Comparison of ENCODE assay signal across 2 cellular contexts in the genomic region with DNA sequence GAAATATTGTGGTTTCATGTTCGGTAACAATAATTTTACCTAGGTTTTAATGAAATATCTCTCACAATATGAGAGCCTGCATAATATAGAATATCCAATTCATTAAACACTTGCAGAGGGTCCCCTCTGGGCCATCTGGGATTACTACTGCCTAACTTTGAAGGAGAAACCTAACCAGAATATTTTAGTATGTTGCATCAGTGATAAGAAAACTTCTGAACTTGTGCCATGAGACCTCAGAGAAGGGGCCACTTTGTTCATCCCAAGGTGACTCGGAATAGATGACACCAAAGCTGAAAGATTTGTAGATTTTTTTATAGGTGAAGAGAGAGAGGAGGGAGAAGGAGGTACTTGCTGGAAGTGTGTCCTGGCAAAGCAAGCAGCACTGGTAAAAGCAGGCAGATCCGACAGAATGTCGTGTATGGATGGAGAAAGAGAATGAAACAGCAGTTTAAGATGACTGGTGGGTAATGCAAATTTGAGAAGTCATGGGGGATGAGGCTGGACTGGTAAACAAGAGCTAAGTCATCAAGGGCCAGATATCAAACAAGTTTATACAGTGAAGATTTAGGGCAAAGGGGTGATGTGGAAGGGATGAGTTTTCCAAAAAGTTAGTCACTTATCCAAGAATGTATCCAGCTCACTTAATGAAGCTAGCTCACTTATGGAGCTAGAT.
A peak's percentile ranks its signal among the peaks of the same experiment; 100 is the strongest.
TF ChIP-seq lines count a peak whose summit lies in the region.

No MANE protein-coding gene starts in this region.

TF ChIP-seq in K562, 482 proteins besides CTCF, POLR2A, EP300 and RAD21 (continues in another document):
- TF ChIP-seq L3MBTL2 (IDR thresholded peaks at IDR 0.05), result peak; percentile 24; the same call in 1 of the 2 replicates
- TF ChIP-seq ZNF347 (CRISPR knock-in tag; IDR thresholded peaks at IDR 0.05; ENCODE audit: low read depth), result no peak
- peak; percentile 30; the same call in 1 of the 2 replicates for TF ChIP-seq SMARCE1 (IDR thresholded peaks at IDR 0.05)
- no peak for TF ChIP-seq ARHGAP35 (IDR thresholded peaks at IDR 0.05; ENCODE audit: partially characterized antibody)
- 0 out of 4 replicates have a peak, but pooled peaks of 1 of the 2 experiments have one; percentile 16 for TF ChIP-seq HDAC1 (IDR thresholded peaks at IDR 0.05)
- no peak for TF ChIP-seq DDX20 (tag; IDR thresholded peaks at IDR 0.05; ENCODE audit: low read depth)
- TF ChIP-seq, protein P1, sequence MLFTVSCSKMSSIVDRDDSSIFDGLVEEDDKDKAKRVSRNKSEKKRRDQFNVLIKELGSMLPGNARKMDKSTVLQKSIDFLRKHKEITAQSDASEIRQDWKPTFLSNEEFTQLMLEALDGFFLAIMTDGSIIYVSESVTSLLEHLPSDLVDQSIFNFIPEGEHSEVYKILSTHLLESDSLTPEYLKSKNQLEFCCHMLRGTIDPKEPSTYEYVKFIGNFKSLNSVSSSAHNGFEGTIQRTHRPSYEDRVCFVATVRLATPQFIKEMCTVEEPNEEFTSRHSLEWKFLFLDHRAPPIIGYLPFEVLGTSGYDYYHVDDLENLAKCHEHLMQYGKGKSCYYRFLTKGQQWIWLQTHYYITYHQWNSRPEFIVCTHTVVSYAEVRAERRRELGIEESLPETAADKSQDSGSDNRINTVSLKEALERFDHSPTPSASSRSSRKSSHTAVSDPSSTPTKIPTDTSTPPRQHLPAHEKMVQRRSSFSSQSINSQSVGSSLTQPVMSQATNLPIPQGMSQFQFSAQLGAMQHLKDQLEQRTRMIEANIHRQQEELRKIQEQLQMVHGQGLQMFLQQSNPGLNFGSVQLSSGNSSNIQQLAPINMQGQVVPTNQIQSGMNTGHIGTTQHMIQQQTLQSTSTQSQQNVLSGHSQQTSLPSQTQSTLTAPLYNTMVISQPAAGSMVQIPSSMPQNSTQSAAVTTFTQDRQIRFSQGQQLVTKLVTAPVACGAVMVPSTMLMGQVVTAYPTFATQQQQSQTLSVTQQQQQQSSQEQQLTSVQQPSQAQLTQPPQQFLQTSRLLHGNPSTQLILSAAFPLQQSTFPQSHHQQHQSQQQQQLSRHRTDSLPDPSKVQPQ (CRISPR knock-in tag; IDR thresholded peaks at IDR 0.05; ENCODE audit: borderline replicate concordance), result no peak
- 0 out of 2 replicates have a peak, but pooled peaks have one; percentile 22 for TF ChIP-seq EHMT2 (IDR thresholded peaks at IDR 0.05)
- no peak for TF ChIP-seq TAF9B (IDR thresholded peaks at IDR 0.05; ENCODE audit: partially characterized antibody)
- TF ChIP-seq FOXK2 (conservative IDR thresholded peaks at IDR 0.05 in 1 of 2, IDR thresholded peaks at IDR 0.05 in 1 of 2; ENCODE audit: low read depth in 2 of 2), result peak; percentile 29 to 48; a peak in 1 of 4 replicates
- TF ChIP-seq MEF2D (tag; conservative IDR thresholded peaks at IDR 0.05; ENCODE audit: low read depth), result 0 out of 2 replicates have a peak, but pooled peaks have one; percentile 36
- peak in 1 of 2 experiments; percentile 18; a peak in 2 of 4 replicates for TF ChIP-seq TRIM24 (IDR thresholded peaks at IDR 0.05)
- no peak for TF ChIP-seq ZBED1 (IDR thresholded peaks at IDR 0.05)
- TF ChIP-seq, protein P2, sequence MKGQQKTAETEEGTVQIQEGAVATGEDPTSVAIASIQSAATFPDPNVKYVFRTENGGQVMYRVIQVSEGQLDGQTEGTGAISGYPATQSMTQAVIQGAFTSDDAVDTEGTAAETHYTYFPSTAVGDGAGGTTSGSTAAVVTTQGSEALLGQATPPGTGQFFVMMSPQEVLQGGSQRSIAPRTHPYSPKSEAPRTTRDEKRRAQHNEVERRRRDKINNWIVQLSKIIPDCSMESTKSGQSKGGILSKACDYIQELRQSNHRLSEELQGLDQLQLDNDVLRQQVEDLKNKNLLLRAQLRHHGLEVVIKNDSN (CRISPR knock-in tag; IDR thresholded peaks at IDR 0.05), result no peak
- no peak for TF ChIP-seq RB1 (IDR thresholded peaks at IDR 0.05; ENCODE audit: low read depth)
- no peak for TF ChIP-seq WHSC1 (IDR thresholded peaks at IDR 0.05; ENCODE audit: low read length)
- no peak for TF ChIP-seq ZNF253 (CRISPR knock-in tag; conservative IDR thresholded peaks at IDR 0.05)
- TF ChIP-seq DPF2 (IDR thresholded peaks at IDR 0.05), result peak; percentile 43; the same call in 1 of the 2 replicates
- TF ChIP-seq MAFK (IDR thresholded peaks at IDR 0.05; ENCODE audit: low read length), result 0 out of 2 replicates have a peak, but pooled peaks have one; percentile 10
- no peak for TF ChIP-seq ZNF24 (IDR thresholded peaks at IDR 0.05)
- TF ChIP-seq ZNF316 (IDR thresholded peaks at IDR 0.05), result peak; percentile 56; the same call in 1 of the 2 replicates
- no peak for TF ChIP-seq ESRRB (CRISPR knock-in tag; IDR thresholded peaks at IDR 0.05; ENCODE audit: borderline replicate concordance)
- TF ChIP-seq MAFG (tag; conservative IDR thresholded peaks at IDR 0.05), result peak; percentile 68; the same call in 1 of the 2 replicates
- no peak for TF ChIP-seq FOXA3 (CRISPR knock-in tag; conservative IDR thresholded peaks at IDR 0.05 in 1 of 2, IDR thresholded peaks at IDR 0.05 in 1 of 2)
- TF ChIP-seq ZNF668 (CRISPR knock-in tag; IDR thresholded peaks at IDR 0.05), result no peak
- no peak for TF ChIP-seq ZNF79 (CRISPR knock-in tag; IDR thresholded peaks at IDR 0.05; ENCODE audit: low read depth)
- TF ChIP-seq MECOM (CRISPR knock-in tag; IDR thresholded peaks at IDR 0.05), result no peak
- TF ChIP-seq, protein P3, sequence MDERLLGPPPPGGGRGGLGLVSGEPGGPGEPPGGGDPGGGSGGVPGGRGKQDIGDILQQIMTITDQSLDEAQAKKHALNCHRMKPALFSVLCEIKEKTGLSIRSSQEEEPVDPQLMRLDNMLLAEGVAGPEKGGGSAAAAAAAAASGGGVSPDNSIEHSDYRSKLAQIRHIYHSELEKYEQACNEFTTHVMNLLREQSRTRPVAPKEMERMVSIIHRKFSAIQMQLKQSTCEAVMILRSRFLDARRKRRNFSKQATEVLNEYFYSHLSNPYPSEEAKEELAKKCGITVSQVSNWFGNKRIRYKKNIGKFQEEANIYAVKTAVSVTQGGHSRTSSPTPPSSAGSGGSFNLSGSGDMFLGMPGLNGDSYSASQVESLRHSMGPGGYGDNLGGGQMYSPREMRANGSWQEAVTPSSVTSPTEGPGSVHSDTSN (CRISPR knock-in tag; IDR thresholded peaks at IDR 0.05; ENCODE audit: low read depth), result no peak
- TF ChIP-seq, protein P3 (tag; conservative IDR thresholded peaks at IDR 0.05; ENCODE audit: low read depth), result peak; percentile 28; the same call in 1 of the 2 replicates

TF ChIP-seq in HepG2, 621 proteins besides CTCF, POLR2A, EP300 and RAD21:
- no peak for TF ChIP-seq NFE2L2 (IDR thresholded peaks at IDR 0.05; ENCODE audit: low read length)
- TF ChIP-seq ZNF7 (CRISPR knock-in tag; IDR thresholded peaks at IDR 0.05), result 0 out of 2 replicates have a peak, but pooled peaks have one; percentile 8
- TF ChIP-seq, protein P4, sequence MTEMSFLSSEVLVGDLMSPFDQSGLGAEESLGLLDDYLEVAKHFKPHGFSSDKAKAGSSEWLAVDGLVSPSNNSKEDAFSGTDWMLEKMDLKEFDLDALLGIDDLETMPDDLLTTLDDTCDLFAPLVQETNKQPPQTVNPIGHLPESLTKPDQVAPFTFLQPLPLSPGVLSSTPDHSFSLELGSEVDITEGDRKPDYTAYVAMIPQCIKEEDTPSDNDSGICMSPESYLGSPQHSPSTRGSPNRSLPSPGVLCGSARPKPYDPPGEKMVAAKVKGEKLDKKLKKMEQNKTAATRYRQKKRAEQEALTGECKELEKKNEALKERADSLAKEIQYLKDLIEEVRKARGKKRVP (CRISPR knock-in tag; IDR thresholded peaks at IDR 0.05), result 0 out of 4 replicates have a peak, but pooled peaks of 1 of the 2 experiments have one; percentile 22
- TF ChIP-seq MIER3 (CRISPR knock-in tag; IDR thresholded peaks at IDR 0.05; ENCODE audit: borderline replicate concordance), result no peak
- TF ChIP-seq, protein P5, sequence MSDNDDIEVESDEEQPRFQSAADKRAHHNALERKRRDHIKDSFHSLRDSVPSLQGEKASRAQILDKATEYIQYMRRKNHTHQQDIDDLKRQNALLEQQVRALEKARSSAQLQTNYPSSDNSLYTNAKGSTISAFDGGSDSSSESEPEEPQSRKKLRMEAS (IDR thresholded peaks at IDR 0.05), result no peak
- TF ChIP-seq RBAK (CRISPR knock-in tag; IDR thresholded peaks at IDR 0.05), result no peak
- TF ChIP-seq, protein P6, sequence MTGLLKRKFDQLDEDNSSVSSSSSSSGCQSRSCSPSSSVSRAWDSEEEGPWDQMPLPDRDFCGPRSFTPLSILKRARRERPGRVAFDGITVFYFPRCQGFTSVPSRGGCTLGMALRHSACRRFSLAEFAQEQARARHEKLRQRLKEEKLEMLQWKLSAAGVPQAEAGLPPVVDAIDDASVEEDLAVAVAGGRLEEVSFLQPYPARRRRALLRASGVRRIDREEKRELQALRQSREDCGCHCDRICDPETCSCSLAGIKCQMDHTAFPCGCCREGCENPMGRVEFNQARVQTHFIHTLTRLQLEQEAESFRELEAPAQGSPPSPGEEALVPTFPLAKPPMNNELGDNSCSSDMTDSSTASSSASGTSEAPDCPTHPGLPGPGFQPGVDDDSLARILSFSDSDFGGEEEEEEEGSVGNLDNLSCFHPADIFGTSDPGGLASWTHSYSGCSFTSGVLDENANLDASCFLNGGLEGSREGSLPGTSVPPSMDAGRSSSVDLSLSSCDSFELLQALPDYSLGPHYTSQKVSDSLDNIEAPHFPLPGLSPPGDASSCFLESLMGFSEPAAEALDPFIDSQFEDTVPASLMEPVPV (CRISPR knock-in tag; IDR thresholded peaks at IDR 0.05), result no peak
- TF ChIP-seq KDM2A (CRISPR knock-in tag; IDR thresholded peaks at IDR 0.05; ENCODE audit: borderline replicate concordance, low read depth), result no peak
